Comparison of ENCODE assay signal across 16 cellular contexts in the genomic region with DNA sequence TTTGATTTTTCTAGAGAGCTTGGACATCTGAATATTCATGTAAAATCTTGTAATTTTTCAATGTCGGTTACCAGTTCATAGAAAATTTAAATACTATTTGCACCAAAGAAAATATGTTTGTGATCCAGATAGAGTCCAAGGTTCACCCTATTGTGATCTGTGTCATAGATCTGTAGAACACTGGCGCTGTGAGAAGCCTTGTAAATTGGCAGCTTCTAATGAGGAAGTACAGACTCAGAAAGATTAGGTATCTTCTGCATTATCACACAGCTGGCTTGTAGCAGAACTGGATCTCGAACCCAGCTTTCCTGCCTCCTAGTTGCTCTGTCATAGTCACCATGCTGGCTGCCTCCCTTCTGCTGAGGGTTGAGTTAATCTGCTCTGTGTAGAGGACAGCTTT.
A peak's percentile ranks its signal among the peaks of the same experiment; 100 is the strongest.
DNase-seq lines count a peak whose midpoint lies in the region; TF ChIP-seq lines count a peak whose summit lies in the region.
"Had no signal": no experiment of that assay in that cellular context is flagged by ENCODE, and none has a peak within 500 bp of the region (broad histone marks: within the 10 kb centered on the region; RNA-seq: fewer than 3 reads in every experiment).

No MANE protein-coding gene starts in this region.

- no peaks in the 10 kb centered on the region for H3K36me3 Mint-ChIP-seq in neural crest cell (ENCODE audit: low read depth)
- H3K36me3 Mint-ChIP-seq: CD14-positive monocyte; CD4-positive, alpha-beta memory T cell had no signal

- DNase-seq in NCI-H82 (lab: John Stamatoyannopoulos, UW) (peak; percentile 7), NCI-H82 treated with DMSO at 0.1 percent for 48 hours (lab: John Stamatoyannopoulos, UW; ENCODE audit: unreplicated experiment) (no peak), OCI-M1 (lab: John Stamatoyannopoulos, UW) (peak; percentile 0), neural crest cell (ENCODE audit: low read depth, low spot score) (no peak), NCI-H1417 (lab: John Stamatoyannopoulos, UW) (no peak), DMS153 treated with DMSO at 0.1 percent for 48 hours (lab: John Stamatoyannopoulos, UW; ENCODE audit: unreplicated experiment) (no peak)
- no peak for DNase-seq in effector CD8-positive, alpha-beta T cell (lab: John Stamatoyannopoulos, UW)
- DNase-seq: 8988T, DMS153, DMS79 treated with DMSO at 0.1 percent for 48 hours, GF-D8, GOT3, H7, HFFc6 had no signal

- H3K4me1 Mint-ChIP-seq in neural crest cell: no peaks in the 10 kb centered on the region
- H3K4me1 Mint-ChIP-seq: CD14-positive monocyte; CD4-positive, alpha-beta memory T cell had no signal

- H3K4me3 Mint-ChIP-seq in neural crest cell: no peak overlapping the region
- H3K4me3 Mint-ChIP-seq: CD14-positive monocyte; CD4-positive, alpha-beta memory T cell; HFFc6 had no signal

- no peaks in the 10 kb centered on the region for H3K9me3 Mint-ChIP-seq in neural crest cell
- H3K9me3 Mint-ChIP-seq: CD14-positive monocyte had no signal

- peak overlapping the region; percentile 17 for H3K27ac Mint-ChIP-seq in neural crest cell (ENCODE audit: unreplicated experiment)
- H3K27ac Mint-ChIP-seq: CD14-positive monocyte; CD4-positive, alpha-beta memory T cell; HFFc6 had no signal

- no peak for TF ChIP-seq CTCF in neural crest cell (conservative IDR thresholded peaks at IDR 0.05)

- peaks cover 11% of the 10 kb centered on the region for H3K27me3 Mint-ChIP-seq in neural crest cell (ENCODE audit: low read depth)

Comparison
In these comparisons a context has a peak if more than half of its experiments do, and no peak if none do; other contexts are left out.
1. DNase-seq: peak in NCI-H82 (single experiment) and OCI-M1 (single experiment); none in NCI-H82 treated with DMSO at 0.1 percent for 48 hours (single experiment), neural crest cell (single experiment), NCI-H1417 (0 of 3), DMS153 treated with DMSO at 0.1 percent for 48 hours (single experiment) and effector CD8-positive, alpha-beta T cell (single experiment).